10 cellular contexts compared by ENCODE assay signal in genomic region chr2:42072349-42073118, GRCh38. TPM values are rescaled to one million over a fixed set of nuclear protein-coding genes. Genes with fewer than 3 reads are reported as not detected.
DNase-seq lines count a peak whose midpoint lies in the region; ATAC-seq and TF ChIP-seq lines count a peak whose summit lies in the region.
"Had no signal": no experiment of that assay in that cellular context is flagged by ENCODE, and none has a peak within 500 bp of the region (broad histone marks: within the 10 kb centered on the region; RNA-seq: fewer than 3 reads in every experiment).

No MANE protein-coding gene starts in this region.

- H3K4me3 Mint-ChIP-seq in brain (peak overlapping the region in 2 of 5 experiments; percentile 54 to 55), nephron progenitor cell (peak overlapping the region; percentile 29)
- H3K4me3 Mint-ChIP-seq: activated naive CD4-positive, alpha-beta T cell treated with anti-CD3 and anti-CD28 coated beads, Interleukin-2, amount 50 U/mL, for 24 hours had no signal

- ATAC-seq in GM18505 (IDR thresholded peaks at IDR 0.05; ENCODE audit: unreplicated experiment) (no peak), GM19452 (IDR thresholded peaks at IDR 0.05; ENCODE audit: unreplicated experiment) (no peak)

- H3K27ac Mint-ChIP-seq in brain, result peak overlapping the region in 3 of 5 experiments; percentile 9 to 94 (median 86)
- H3K27ac Mint-ChIP-seq in nephron progenitor cell, result no peak overlapping the region
- H3K27ac Mint-ChIP-seq: activated naive CD4-positive, alpha-beta T cell treated with anti-CD3 and anti-CD28 coated beads, Interleukin-2, amount 50 U/mL, for 24 hours had no signal

- H3K4me1 Mint-ChIP-seq in brain (peaks cover 41% of the 10 kb centered on the region), nephron progenitor cell (peaks cover 54% of the 10 kb centered on the region)
- H3K4me1 Mint-ChIP-seq: activated naive CD4-positive, alpha-beta T cell treated with anti-CD3 and anti-CD28 coated beads, Interleukin-2, amount 50 U/mL, for 24 hours had no signal

- DNase-seq in DMS153 treated with DMSO at 0.1 percent for 48 hours (lab: John Stamatoyannopoulos, UW; ENCODE audit: unreplicated experiment) (peak; percentile 33), NCI-H510A treated with DMSO at 0.1 percent for 48 hours (lab: John Stamatoyannopoulos, UW) (peak; percentile 78), nephron progenitor cell (peak; percentile 40), activated gamma-delta T cell (lab: John Stamatoyannopoulos, UW) (no peak)
- DNase-seq in activated effector memory CD4-positive, alpha-beta T cell treated with anti-CD3 and anti-CD28 coated beads, Interleukin-2, amount 50 U/mL, for 16 hours, result no peak
- DNase-seq: T1000 had no signal

- peaks cover 2% of the 10 kb centered on the region for H3K27me3 Mint-ChIP-seq in brain
- H3K27me3 Mint-ChIP-seq in nephron progenitor cell (ENCODE audit: low read depth, poor library complexity), result peaks cover 87% of the 10 kb centered on the region

- H3K9me3 Mint-ChIP-seq in brain (peaks cover 0 to 10% (median 0%) of the 10 kb centered on the region in 5 experiments), nephron progenitor cell (no peaks in the 10 kb centered on the region)
- H3K9me3 Mint-ChIP-seq: activated naive CD4-positive, alpha-beta T cell treated with anti-CD3 and anti-CD28 coated beads, Interleukin-2, amount 50 U/mL, for 24 hours had no signal

- H3K36me3 Mint-ChIP-seq in brain (no peaks in the 10 kb centered on the region), nephron progenitor cell (ENCODE audit: low read depth) (no peaks in the 10 kb centered on the region)
- H3K36me3 Mint-ChIP-seq: activated naive CD4-positive, alpha-beta T cell treated with anti-CD3 and anti-CD28 coated beads, Interleukin-2, amount 50 U/mL, for 24 hours had no signal

- TF ChIP-seq CTCF in brain (conservative IDR thresholded peaks at IDR 0.05) (no peak), nephron progenitor cell (IDR thresholded peaks at IDR 0.05) (no peak)

- no peak for TF ChIP-seq POLR2A in GM18505 (IDR thresholded peaks at IDR 0.05; ENCODE audit: borderline replicate concordance, extremely low read depth, insufficient read depth, insufficient read length)

RNA-seq across cellular contexts. Expression of gene PKDCC, which starts 24.7 kb away (rescaled TPM):
- polyA plus RNA-seq in brain (ENCODE audit: insufficient read depth, low read depth, low replicate concordance), result 4.1 TPM

Comparison
In these comparisons a context has a peak if more than half of its experiments do, and no peak if none do; other contexts are left out.
1. DNase-seq: peak in DMS153 treated with DMSO at 0.1 percent for 48 hours (single experiment), NCI-H510A treated with DMSO at 0.1 percent for 48 hours (single experiment) and nephron progenitor cell (single experiment); none in activated effector memory CD4-positive, alpha-beta T cell treated with anti-CD3 and anti-CD28 coated beads, Interleukin-2, amount 50 U/mL, for 16 hours (single experiment) and activated gamma-delta T cell (single experiment).